In genomic region chr9:127767909-127768331, GRCh38 we compare ENCODE assay signal across 10 cellular contexts. TPM values are rescaled to one million over a fixed set of nuclear protein-coding genes. Genes with fewer than 3 reads are reported as not detected.
DNase-seq lines count a peak whose midpoint lies in the region; ATAC-seq and TF ChIP-seq lines count a peak whose summit lies in the region.
"Had no signal": no experiment of that assay in that cellular context is flagged by ENCODE, and none has a peak within 500 bp of the region (broad histone marks: within the 10 kb centered on the region; RNA-seq: fewer than 3 reads in every experiment).

No MANE protein-coding gene starts in this region.

- H3K9me3 ChIP-seq in esophagus (ENCODE audit: control insufficient read depth in 2 of 2, insufficient read depth in 1 of 2, low read depth in 1 of 2, low read length in 1 of 2) (no peaks in the 10 kb centered on the region), neuron (ENCODE audit: low read length) (no peaks in the 10 kb centered on the region)

- H3K4me3 ChIP-seq in esophagus (ENCODE audit: low read depth in 1 of 2, low read length in 2 of 2): no peak overlapping the region
- H3K4me3 ChIP-seq in neuron (ENCODE audit: low read length): no peak overlapping the region
- no peak overlapping the region for H3K4me3 ChIP-seq in H7 (ENCODE audit: insufficient read depth, low read depth, low read length)

- peak overlapping the region in 4 of 7 donors; percentile 31 to 85 (median 71) for H3K27ac Mint-ChIP-seq in CD14-positive monocyte

- H3K27ac ChIP-seq in esophagus (ENCODE audit: low read depth in 2 of 2, low read length in 1 of 2): peak overlapping the region; percentile 51 to 64

- H3K27me3 ChIP-seq in esophagus (ENCODE audit: control insufficient read depth in 1 of 2, insufficient read depth in 2 of 2, low read length in 2 of 2) (no peaks in the 10 kb centered on the region), neuron (ENCODE audit: insufficient read depth, low read length) (peaks cover 7% of the 10 kb centered on the region), H7 (ENCODE audit: control insufficient read depth, insufficient read depth, low read length) (peaks cover 1% of the 10 kb centered on the region; the same call in 1 of the 2 replicates)

- no peak overlapping the region for H3K4me3 Mint-ChIP-seq in CD14-positive monocyte

- WGBS in esophagus, 2 donors: 54 to 57% methylated on average over 13 of the region's 13 CpGs

- peaks cover 88% of the 10 kb centered on the region for H3K4me1 Mint-ChIP-seq in CD14-positive monocyte

- intact Hi-C loops in CD14-positive monocyte (cut with micrococcal nuclease): no loop called here

- DNase-seq in CD14-positive monocyte (ENCODE audit: low spot score): no peak
- no peak for DNase-seq in GM03348 (ENCODE audit: low spot score)
- DNase-seq in H7: no peak
- DNase-seq in GM10248 (ENCODE audit: extremely low spot score): no peak
- DNase-seq: KBM-7, NCI-H524 treated with DMSO at 0.1 percent for 48 hours had no signal

- ATAC-seq in SK-N-SH treated with all-trans-retinoic acid at 6 μM for 48 hours: no peak
- no peak for ATAC-seq in GM19023 (IDR thresholded peaks at IDR 0.05; ENCODE audit: unreplicated experiment)

- H2AFZ ChIP-seq in neuron (ENCODE audit: low read depth, low read length): peak overlapping the region; percentile 5

- TF ChIP-seq CTCF in CD14-positive monocyte (IDR thresholded peaks at IDR 0.05) (no peak), GM10248 (IDR thresholded peaks at IDR 0.05; ENCODE audit: control extremely low read depth, extremely low read depth, low read depth, missing control alignments) (no peak)

- H3K9me3 Mint-ChIP-seq in CD14-positive monocyte: no peaks in the 10 kb centered on the region

- CTCF ChIA-PET in GM10248 (lab: Yijun Ruan, JAX): interaction anchor here (1.3 to 7.6 kb wide), 6 partner anchors 12 to 153 kb away, joined by 3 to 46 read pairs (median 12); partner anchors contain the start of genes CDK9 and TOR2A

- peaks cover 66 to 86% of the 10 kb centered on the region in 2 donors for H3K36me3 Mint-ChIP-seq in CD14-positive monocyte

- peaks cover 0 to 1% (median 0%) of the 10 kb centered on the region in 3 donors for H3K27me3 Mint-ChIP-seq in CD14-positive monocyte (ENCODE audit: low read depth in 3 of 3)

- H3K36me3 ChIP-seq in esophagus (ENCODE audit: control insufficient read depth in 2 of 2, insufficient read depth in 2 of 2, low read length in 1 of 2): no peaks in the 10 kb centered on the region
- H3K36me3 ChIP-seq in neuron (ENCODE audit: insufficient read depth, low read length): no peaks in the 10 kb centered on the region
- no peaks in the 10 kb centered on the region for H3K36me3 ChIP-seq in H7 (replicated peaks; ENCODE audit: control insufficient read depth, insufficient read depth, low read length)

- POLR2A ChIA-PET in GM10248 (lab: Yijun Ruan, JAX): no interaction called here

- peaks cover 0 to 5% of the 10 kb centered on the region in 2 donors for H3K4me1 ChIP-seq in esophagus (ENCODE audit: control insufficient read depth in 2 of 2, insufficient read depth in 2 of 2, low read length in 1 of 2)
- H3K4me1 ChIP-seq in neuron (ENCODE audit: insufficient read depth, low read length): peaks cover 25% of the 10 kb centered on the region

TF ChIP-seq in SK-N-SH treated with all-trans-retinoic acid at 6 μM for 48 hours, 23 proteins besides CTCF, POLR2A, EP300 and RAD21:
- TF ChIP-seq ZNF8 (CRISPR knock-in tag; IDR thresholded peaks at IDR 0.05) (no peak), TCF4 (CRISPR knock-in tag; IDR thresholded peaks at IDR 0.05; ENCODE audit: borderline replicate concordance) (peak; percentile 20; the same call in 1 of the 2 replicates)
TF ChIP-seq in SK-N-SH treated with all-trans-retinoic acid at 6 μM for 48 hours: peak in this region for 1.

RNA-seq across cellular contexts. Expression of gene SH2D3C, which starts 10.5 kb away (rescaled TPM):
- polyA plus RNA-seq in CD14-positive monocyte (10 to 100 TPM; 11.5 to 20.5 TPM), esophagus (1 to 10 TPM; 2.8 to 3.2 TPM)
- 0.26 and 0.42 TPM in 2 replicates for total RNA-seq in H7 (2014; rRNA removed; shearing (Covaris generic))

RNA-seq across cellular contexts. Expression of gene CDK9, which starts 17.9 kb away (rescaled TPM):
- 10 to 100 TPM; 24.9 to 26.4 TPM for polyA plus RNA-seq in CD14-positive monocyte
- polyA plus RNA-seq in esophagus: 10 to 100 TPM; 34.2 to 44.2 TPM
- total RNA-seq in H7 (2014; rRNA removed; shearing (Covaris generic)): 51.5 and 56.6 TPM in 2 replicates

RNA-seq across cellular contexts. Expression of gene TOR2A, which starts 32.8 kb away (rescaled TPM):
- polyA plus RNA-seq in CD14-positive monocyte: 10 to 100 TPM; 57.4 to 60.0 TPM
- 10 to 100 TPM; 10.0 to 13.2 TPM for polyA plus RNA-seq in esophagus
- 13.7 and 19.3 TPM in 2 replicates for total RNA-seq in H7 (2014; rRNA removed; shearing (Covaris generic))

RNA-seq across cellular contexts. Expression of gene FPGS, which starts 34.8 kb away (rescaled TPM):
- polyA plus RNA-seq in CD14-positive monocyte (10 to 100 TPM; 21.3 to 25.2 TPM), esophagus (10 to 100 TPM; 28.7 to 31.5 TPM)
- total RNA-seq in H7 (2014; rRNA removed; shearing (Covaris generic)): 84.9 and 92.2 TPM in 2 replicates

RNA-seq across cellular contexts. Expression of gene TTC16, which starts 52.0 kb away (rescaled TPM):
- polyA plus RNA-seq in CD14-positive monocyte (under 1 TPM in 1 of 2 donors, not detected in 1; 0.04 TPM), esophagus (under 1 TPM; 0.04 to 0.10 TPM)
- 0.11 TPM in 1 of 2 replicates, not detected in the other for total RNA-seq in H7 (2014; rRNA removed; shearing (Covaris generic))

Comparison
In these comparisons a context has a peak if more than half of its experiments do, and no peak if none do; other contexts are left out.
1. RNA of gene TOR2A, which starts 32.8 kb away (polyA plus RNA-seq): 57.4 to 60.0 TPM in CD14-positive monocyte; 10.0 to 13.2 TPM in esophagus; every median in the first group is over 4 times any median in the second.